ENCODE assay signal across 8 cellular contexts in the genomic region with DNA sequence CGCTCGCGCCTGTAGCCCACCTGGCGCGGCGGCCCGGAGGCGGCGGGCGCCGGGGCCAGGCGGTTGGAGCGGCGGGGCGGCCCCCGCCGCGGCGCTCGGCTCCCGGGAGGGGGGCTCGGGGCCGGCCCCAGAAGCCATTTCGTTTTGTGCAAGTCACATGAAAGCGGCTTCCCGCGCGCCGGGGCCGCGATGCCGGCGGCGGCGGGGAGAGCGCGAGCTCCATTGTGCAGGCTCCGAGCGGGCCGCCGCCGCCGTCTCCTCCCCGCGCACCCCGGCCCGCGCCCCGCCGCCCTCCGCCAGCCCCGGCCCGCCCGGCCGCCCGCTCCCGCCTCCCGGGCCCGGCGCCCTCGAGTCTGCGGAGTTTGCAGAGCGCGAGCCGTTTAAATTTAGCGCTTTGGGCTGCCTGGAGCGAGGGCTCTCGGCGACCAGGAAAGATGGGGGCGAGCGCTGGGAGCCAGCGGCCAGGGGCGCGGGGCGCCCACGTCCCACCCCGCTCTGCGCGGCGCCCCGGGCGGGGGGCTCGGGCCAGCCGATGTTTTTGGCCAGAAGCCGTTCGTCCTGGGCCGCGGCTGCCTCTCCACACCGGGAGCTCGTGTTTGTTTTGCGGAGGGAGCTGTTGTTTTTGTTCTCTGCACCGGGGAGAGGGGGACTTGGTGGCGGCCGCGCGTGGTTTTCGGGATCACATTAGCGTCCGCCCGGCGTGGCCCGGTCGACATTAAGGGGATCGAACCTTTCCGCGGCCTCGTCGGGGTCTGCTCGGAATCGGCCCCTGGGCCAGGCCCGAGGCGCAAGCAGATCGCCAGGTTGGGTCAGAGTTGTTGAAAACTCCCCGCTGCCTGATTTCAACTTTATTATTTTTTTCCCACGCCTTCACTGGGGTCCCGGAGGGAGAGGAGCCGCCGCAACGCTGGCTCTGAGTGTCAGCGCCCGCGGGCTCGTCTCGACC.
A peak's percentile ranks its signal among the peaks of the same experiment; 100 is the strongest.
DNase-seq lines count a peak whose midpoint lies in the region; ATAC-seq lines count a peak whose summit lies in the region.

No MANE protein-coding gene starts in this region.

- peaks cover 12% of the 10 kb centered on the region for H3K4me1 ChIP-seq in neuron (ENCODE audit: insufficient read depth, low read length)

- peak overlapping the region; percentile 79 for H3K27ac ChIP-seq in KOPT-K1 (ENCODE audit: low read depth, low read length, poor library complexity, severe bottlenecking)

- H2AFZ ChIP-seq in neuron (ENCODE audit: low read depth, low read length), result peak overlapping the region; percentile 48

- DNase-seq in EH (ENCODE audit: low read depth) (peak; percentile 39), germinal center (ENCODE audit: low spot score) (peak; percentile 34), SKM-1 treated with dmso at 0.1 percent for 144 hours (lab: John Stamatoyannopoulos, UW; ENCODE audit: unreplicated experiment) (no peak), NCI-H2029 (lab: John Stamatoyannopoulos, UW) (no peak)
- peak; percentile 17 for DNase-seq in activated effector memory CD4-positive, alpha-beta T cell treated with Interleukin-2 at 50 U/mL for 16 hours

- H3K27me3 ChIP-seq in neuron (ENCODE audit: insufficient read depth, low read length), result no peaks in the 10 kb centered on the region

- H3K9me3 ChIP-seq in KOPT-K1 (ENCODE audit: insufficient read depth, low read length, poor library complexity, severe bottlenecking) (peaks cover 4% of the 10 kb centered on the region), neuron (ENCODE audit: low read length) (no peaks in the 10 kb centered on the region)

- H3K36me3 ChIP-seq in KOPT-K1 (ENCODE audit: insufficient read depth, low read length) (no peaks in the 10 kb centered on the region), neuron (ENCODE audit: insufficient read depth, low read length) (no peaks in the 10 kb centered on the region)

- H3K4me3 ChIP-seq in neuron (ENCODE audit: low read length), result peak overlapping the region; percentile 55

- no peak for ATAC-seq in GM18868 (IDR thresholded peaks at IDR 0.05; ENCODE audit: unreplicated experiment)

Comparison
In these comparisons a context has a peak if more than half of its experiments do, and no peak if none do; other contexts are left out.
1. DNase-seq: peak in EH (single experiment), activated effector memory CD4-positive, alpha-beta T cell treated with Interleukin-2 at 50 U/mL for 16 hours (single experiment) and germinal center (single experiment); none in SKM-1 treated with dmso at 0.1 percent for 144 hours (single experiment) and NCI-H2029 (single experiment).